ENCODE assay signal across 1 cellular context in genomic region chr11:93524868-93525267, GRCh38.
TF ChIP-seq lines count a peak whose summit lies in the region.

No MANE protein-coding gene starts in this region.

TF ChIP-seq in K562, 482 proteins besides CTCF, POLR2A, EP300 and RAD21:
- TF ChIP-seq DEAF1 (CRISPR knock-in tag; IDR thresholded peaks at IDR 0.05): no peak
- TF ChIP-seq VEZF1 (CRISPR knock-in tag; IDR thresholded peaks at IDR 0.05): no peak
- TF ChIP-seq MAX (CRISPR knock-in tag; IDR thresholded peaks at IDR 0.05): no peak
- no peak for TF ChIP-seq HDAC1 (IDR thresholded peaks at IDR 0.05)
- TF ChIP-seq NFIC (IDR thresholded peaks at IDR 0.05): no peak
- TF ChIP-seq ZNF764 (CRISPR knock-in tag; IDR thresholded peaks at IDR 0.05; ENCODE audit: low read depth): no peak
- no peak for TF ChIP-seq POLR2G (IDR thresholded peaks at IDR 0.05; ENCODE audit: low read depth, low read length)
- TF ChIP-seq PCBP1 (IDR thresholded peaks at IDR 0.05; ENCODE audit: low read depth, low read length, poor library complexity, severe bottlenecking): no peak
- TF ChIP-seq ZNF384 (IDR thresholded peaks at IDR 0.05; ENCODE audit: low read depth, low read length): no peak
- no peak for TF ChIP-seq HDAC3 (IDR thresholded peaks at IDR 0.05; ENCODE audit: borderline replicate concordance, partially characterized antibody)
- TF ChIP-seq ADNP (tag; IDR thresholded peaks at IDR 0.05): no peak
- no peak for TF ChIP-seq RBM34 (IDR thresholded peaks at IDR 0.05; ENCODE audit: borderline replicate concordance, insufficient read depth, low read length)
- no peak for TF ChIP-seq HDAC8 (tag; IDR thresholded peaks at IDR 0.05)
- TF ChIP-seq HEY1 (CRISPR knock-in tag; IDR thresholded peaks at IDR 0.05; ENCODE audit: borderline replicate concordance): no peak
- TF ChIP-seq MTA1 (IDR thresholded peaks at IDR 0.05; ENCODE audit: borderline replicate concordance): no peak
- TF ChIP-seq SRSF9 (IDR thresholded peaks at IDR 0.05; ENCODE audit: borderline replicate concordance, low read depth, low read length): no peak
- TF ChIP-seq SLC30A9 (CRISPR knock-in tag; IDR thresholded peaks at IDR 0.05): no peak
- no peak for TF ChIP-seq CHD7 (IDR thresholded peaks at IDR 0.05; ENCODE audit: low read depth, low read length)
- no peak for TF ChIP-seq ZNF551 (CRISPR knock-in tag; IDR thresholded peaks at IDR 0.05)
- no peak for TF ChIP-seq ZNF395 (CRISPR knock-in tag; IDR thresholded peaks at IDR 0.05)
